Comparison of ENCODE assay signal across 15 cellular contexts in genomic region chr13:106755542-106755941, GRCh38.
DNase-seq lines count a peak whose midpoint lies in the region; ATAC-seq, FAIRE-seq and TF ChIP-seq lines count a peak whose summit lies in the region.
"Had no signal": no experiment of that assay in that cellular context is flagged by ENCODE, and none has a peak within 500 bp of the region (broad histone marks: within the 10 kb centered on the region; RNA-seq: fewer than 3 reads in every experiment).

No MANE protein-coding gene starts in this region.

- intact Hi-C loops in left ventricle myocardium inferior (cut with micrococcal nuclease) (no loop called here), Right ventricle myocardium superior (cut with DNase I) (no loop called here)

- H3K4me3 Mint-ChIP-seq in neural crest cell, result peak overlapping the region; percentile 82

- peaks cover 39% of the 10 kb centered on the region for H3K4me1 ChIP-seq in left ventricle myocardium inferior

- ATAC-seq in Right ventricle myocardium superior (ENCODE audit: poor library complexity), result no peak
- ATAC-seq in stimulated activated naive CD8-positive, alpha-beta T cell treated with anti-CD3 and anti-CD28 coated beads, Interleukin-15, Interleukin-2, amounts not matched to agents 100 U/mL and 50 U/mL, for 24 hours, result no peak
- ATAC-seq: GM12878, K562 had no signal

- no peak for FAIRE-seq in HTR-8/SVneo (lab: Jason Lieb, UNC)
- FAIRE-seq: A204.1, GM12878, GM18507, K562 had no signal

- peak overlapping the region; percentile 98 for H3K27ac Mint-ChIP-seq in neural crest cell (ENCODE audit: unreplicated experiment)

- no peak overlapping the region for H3K4me3 ChIP-seq in left ventricle myocardium inferior
- H3K4me3 ChIP-seq: GM12878, K562 had no signal

- no peaks in the 10 kb centered on the region for H3K9me3 ChIP-seq in left ventricle myocardium inferior (replicated peaks)

- no peaks in the 10 kb centered on the region for H3K27me3 ChIP-seq in left ventricle myocardium inferior (ENCODE audit: low read depth)

- no peak for TF ChIP-seq CTCF in left ventricle myocardium inferior (IDR thresholded peaks at IDR 0.05; ENCODE audit: borderline replicate concordance)
- no peak for TF ChIP-seq CTCF in neural crest cell (conservative IDR thresholded peaks at IDR 0.05)

- no peaks in the 10 kb centered on the region for H3K27me3 Mint-ChIP-seq in neural crest cell (ENCODE audit: low read depth)

- no peaks in the 10 kb centered on the region for H3K36me3 Mint-ChIP-seq in neural crest cell (ENCODE audit: low read depth)

- no peaks in the 10 kb centered on the region for H3K9me3 Mint-ChIP-seq in neural crest cell

- H3K27ac ChIP-seq in left ventricle myocardium inferior (replicated peaks), result peak overlapping the region; percentile 62
- H3K27ac ChIP-seq: C4-2B had no signal

- peaks cover 61% of the 10 kb centered on the region for H3K4me1 Mint-ChIP-seq in neural crest cell

- no peaks in the 10 kb centered on the region for H3K36me3 ChIP-seq in left ventricle myocardium inferior

- DNase-seq in left ventricle myocardium inferior (no peak), Right ventricle myocardium superior (no peak), glomerular visceral epithelial cell (ENCODE audit: extremely low spot score) (peak; percentile 65), neural crest cell (ENCODE audit: low read depth, low spot score) (no peak), DMS153 (lab: John Stamatoyannopoulos, UW) (no peak), NCI-H146 (lab: John Stamatoyannopoulos, UW) (no peak), HTR-8/SVneo (ENCODE audit: insufficient read length, low spot score) (no peak)
- no peak for DNase-seq in stimulated activated naive CD8-positive, alpha-beta T cell treated with anti-CD3 and anti-CD28 coated beads, Interleukin-15, Interleukin-2, amounts not matched to agents 100 U/mL and 50 U/mL, for 24 hours
- DNase-seq: Caco-2, NCI-H345 had no signal
